In the genomic region with DNA sequence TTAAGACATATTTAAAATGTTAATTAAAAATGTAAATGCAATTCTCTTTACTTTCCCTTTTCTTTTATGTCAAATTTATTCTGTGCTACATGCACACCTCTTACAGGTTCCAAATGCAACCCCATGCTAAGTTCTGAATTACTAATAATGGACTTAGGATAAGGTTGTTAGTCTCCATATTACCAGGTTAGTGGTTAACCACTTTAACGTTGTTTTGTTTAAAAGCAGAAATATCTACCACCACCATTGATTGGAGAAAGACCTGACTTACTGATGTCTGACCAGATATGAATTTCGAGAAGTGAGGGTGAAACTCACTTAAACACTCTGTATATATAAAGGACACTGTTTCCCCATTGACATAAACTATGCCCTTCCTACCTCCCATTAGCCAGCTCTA, we compare ENCODE assay signal across 5 cellular contexts.
"Had no signal": no experiment of that assay in that cellular context is flagged by ENCODE, and none has a peak within 500 bp of the region (broad histone marks: within the 10 kb centered on the region; RNA-seq: fewer than 3 reads in every experiment).

No MANE protein-coding gene starts in this region.

- ATAC-seq: GM23338, HepG2 had no signal

- DNase-seq: H9, HCEC 1CT, KBM-7 had no signal
